Comparison of ENCODE assay signal across 13 cellular contexts in genomic region chr17:58002973-58003372, GRCh38. TPM values are rescaled to one million over a fixed set of nuclear protein-coding genes. Genes with fewer than 3 reads are reported as not detected.
DNase-seq lines count a peak whose midpoint lies in the region; ATAC-seq and TF ChIP-seq lines count a peak whose summit lies in the region.
"Had no signal": no experiment of that assay in that cellular context is flagged by ENCODE, and none has a peak within 500 bp of the region (broad histone marks: within the 10 kb centered on the region; RNA-seq: fewer than 3 reads in every experiment).

No MANE protein-coding gene starts in this region.

- peaks cover 78% of the 10 kb centered on the region for H3K79me2 ChIP-seq in HCT116 (ENCODE audit: insufficient read depth, low read length)

- no peak for TF ChIP-seq RAD21 in HCT116 (IDR thresholded peaks at IDR 0.05; ENCODE audit: low read depth)

- ATAC-seq in HCT116 = no peak
- no peak for ATAC-seq in activated CD8-positive, alpha-beta T cell treated with anti-CD3 and anti-CD28 coated beads, Interleukin-2, amount 10 ng/mL, durations not matched to agents 7 days and 5 days
- no peak for ATAC-seq in naive thymus-derived CD4-positive, alpha-beta T cell

- H3K4me1 ChIP-seq in BLaER1 treated with 17β-estradiol and CSF1 and Interleukin-3, amounts not matched to agents 10 nM and 100 nM = peaks cover 39 to 62% (median 47%) of the 10 kb centered on the region in 10 experiments
- H3K4me1 ChIP-seq in HCT116 (ENCODE audit: control insufficient read depth in 1 of 2, insufficient read depth in 2 of 2, low read length in 2 of 2) = peaks cover 18 to 48% of the 10 kb centered on the region in 2 experiments
- peaks cover 28 to 32% of the 10 kb centered on the region in 2 donors for H3K4me1 ChIP-seq in naive thymus-derived CD4-positive, alpha-beta T cell (ENCODE audit: control insufficient read depth in 2 of 2, insufficient read depth in 2 of 2, low read length in 2 of 2)

- no peaks in the 10 kb centered on the region for H3K27me3 ChIP-seq in BLaER1 treated with 17β-estradiol and CSF1 and Interleukin-3, amounts not matched to agents 10 nM and 100 nM
- H3K27me3 ChIP-seq in HCT116 (ENCODE audit: insufficient read depth, low read length) = no peaks in the 10 kb centered on the region
- H3K27me3 ChIP-seq in naive thymus-derived CD4-positive, alpha-beta T cell (ENCODE audit: control insufficient read depth in 2 of 2, insufficient read depth in 2 of 2, low read length in 2 of 2) = no peaks in the 10 kb centered on the region
- H3K27me3 ChIP-seq: colonic mucosa had no signal

- no peaks in the 10 kb centered on the region for H3K9me3 Mint-ChIP-seq in activated CD8-positive, alpha-beta T cell treated with anti-CD3 and anti-CD28 coated beads, Interleukin-2, amount 10 ng/mL, durations not matched to agents 7 days and 5 days (ENCODE audit: insufficient read depth)
- peaks cover 0 to 10% (median 0%) of the 10 kb centered on the region in 11 donors for H3K9me3 Mint-ChIP-seq in naive thymus-derived CD4-positive, alpha-beta T cell

- H4K20me1 ChIP-seq in BLaER1 treated with 17β-estradiol and CSF1 and Interleukin-3, amounts not matched to agents 10 nM and 100 nM = peaks cover 75 to 90% (median 86%) of the 10 kb centered on the region in 11 experiments
- peaks cover 69% of the 10 kb centered on the region for H4K20me1 ChIP-seq in HCT116 (ENCODE audit: insufficient read depth)

- CTCF ChIA-PET in HCT116 (lab: Charles Lee) = interaction anchor here (15.4 kb wide), 1 partner anchor 145 kb away, joined by 288 read pairs; no protein-coding TSS in a partner anchor
- CTCF ChIA-PET in activated CD8-positive, alpha-beta T cell treated with anti-CD3 and anti-CD28 coated beads, Interleukin-2, amount 10 ng/mL, durations not matched to agents 7 days and 5 days (lab: Charles Lee) = interaction anchor here (0.9 to 7.2 kb wide), 5 partner anchors 10 to 169 kb away, joined by 4 to 138 read pairs (median 37); partner anchors contain the start of gene VEZF1
- CTCF ChIA-PET in naive thymus-derived CD4-positive, alpha-beta T cell (lab: Charles Lee) = interaction anchor here (1.1 kb wide), 1 partner anchor 142 kb away, joined by 5 read pairs; no protein-coding TSS in a partner anchor

- no peak for TF ChIP-seq CTCF in HCT116 (IDR thresholded peaks at IDR 0.05 in 2 of 3, conservative IDR thresholded peaks at IDR 0.05 in 1 of 3; ENCODE audit: borderline replicate concordance in 1 of 3, insufficient read depth in 1 of 3, low read depth in 2 of 3, low read length in 2 of 3)

- H3K9me2 ChIP-seq in HCT116 (ENCODE audit: insufficient read depth) = no peaks in the 10 kb centered on the region

- no peaks in the 10 kb centered on the region for H3K27me3 Mint-ChIP-seq in activated CD8-positive, alpha-beta T cell treated with anti-CD3 and anti-CD28 coated beads, Interleukin-2, amount 10 ng/mL, durations not matched to agents 7 days and 5 days (ENCODE audit: low read depth)
- H3K27me3 Mint-ChIP-seq in naive thymus-derived CD4-positive, alpha-beta T cell = peaks cover 0 to 3% (median 0%) of the 10 kb centered on the region in 5 donors

- H3K27ac Mint-ChIP-seq in activated CD8-positive, alpha-beta T cell treated with anti-CD3 and anti-CD28 coated beads, Interleukin-2, amount 10 ng/mL, durations not matched to agents 7 days and 5 days = peak overlapping the region; percentile 50
- H3K27ac Mint-ChIP-seq in naive thymus-derived CD4-positive, alpha-beta T cell = peak overlapping the region in 5 of 9 donors; percentile 2 to 75 (median 51)

- H3K4me3 Mint-ChIP-seq in activated CD8-positive, alpha-beta T cell treated with anti-CD3 and anti-CD28 coated beads, Interleukin-2, amount 10 ng/mL, durations not matched to agents 7 days and 5 days = peak overlapping the region; percentile 1
- H3K4me3 Mint-ChIP-seq in naive thymus-derived CD4-positive, alpha-beta T cell = peak overlapping the region in 5 of 10 donors; percentile 2 to 25 (median 12)

- H3K27ac ChIP-seq in BLaER1 treated with 17β-estradiol and CSF1 and Interleukin-3, amounts not matched to agents 10 nM and 100 nM = no peak overlapping the region
- H3K27ac ChIP-seq in HCT116 (ENCODE audit: low read depth, low read length) = 0 out of 2 replicates have a peak overlapping the region, but pooled peaks have one; percentile 5
- no peak overlapping the region for H3K27ac ChIP-seq in naive thymus-derived CD4-positive, alpha-beta T cell (ENCODE audit: low read depth, low read length)
- H3K27ac ChIP-seq: colonic mucosa had no signal

- intact Hi-C loops in HCT116 (cut with micrococcal nuclease) = no loop called here
- intact Hi-C loops in naive thymus-derived CD4-positive, alpha-beta T cell (cut with micrococcal nuclease) = loop anchor here in 1 of 2 donors (10.0 kb wide), 1 partner anchor 1168 kb away; the partner anchor contains the start of genes C17orf67 and DGKE

- H3K9me3 ChIP-seq in BLaER1 treated with 17β-estradiol and CSF1 and Interleukin-3, amounts not matched to agents 10 nM and 100 nM (replicated peaks in 1 of 11) = peaks cover 0 to 2% (median 0%) of the 10 kb centered on the region in 11 experiments; a peak in 2 of 22 replicates
- no peaks in the 10 kb centered on the region for H3K9me3 ChIP-seq in HCT116 (ENCODE audit: control insufficient read depth in 1 of 2, insufficient read depth in 1 of 2, low read depth in 1 of 2, low read length in 2 of 2)
- H3K9me3 ChIP-seq in naive thymus-derived CD4-positive, alpha-beta T cell (ENCODE audit: control insufficient read depth in 2 of 3, low read length in 3 of 3) = no peaks in the 10 kb centered on the region
- H3K9me3 ChIP-seq: colonic mucosa had no signal

- RAD21 ChIA-PET in HCT116 (lab: Charles Lee; ENCODE audit: low non-redundant PET in 1 of 2, low total read pairs in 2 of 2, uncharacterized antibody in 2 of 2, unreplicated experiment in 2 of 2) = no interaction called here

- no peak for TF ChIP-seq POLR2A in HCT116 (IDR thresholded peaks at IDR 0.05; ENCODE audit: borderline replicate concordance, extremely low read depth, insufficient read depth, insufficient read length)

- H3K4me3 ChIP-seq in BLaER1 treated with 17β-estradiol and CSF1 and Interleukin-3, amounts not matched to agents 10 nM and 100 nM = peak overlapping the region in 6 of 10 experiments; percentile 3 to 95 (median 88); a peak in 7 of 20 replicates
- H3K4me3 ChIP-seq in HCT116 (replicated peaks in 1 of 2; ENCODE audit: low read depth in 1 of 2, low read length in 2 of 2) = no peak overlapping the region
- H3K4me3 ChIP-seq in naive thymus-derived CD4-positive, alpha-beta T cell (ENCODE audit: low read length) = no peak overlapping the region
- H3K4me3 ChIP-seq: colonic mucosa had no signal

- peak overlapping the region; percentile 4 to 98 (median 42); a peak in 14 of 22 replicates for H3K9ac ChIP-seq in BLaER1 treated with 17β-estradiol and CSF1 and Interleukin-3, amounts not matched to agents 10 nM and 100 nM
- no peak overlapping the region for H3K9ac ChIP-seq in HCT116 (ENCODE audit: low read length)

- DNase-seq in HCT116 (ENCODE audit: low read depth, low spot score) (no peak), NCI-H446 treated with DMSO at 0.1 percent for 48 hours (lab: John Stamatoyannopoulos, UW) (no peak), NCI-H2107 (lab: John Stamatoyannopoulos, UW) (no peak)
- no peak for DNase-seq in activated CD8-positive, alpha-beta T cell treated with anti-CD3 and anti-CD28 coated beads, Interleukin-2, amount 10 ng/mL, durations not matched to agents 7 days and 5 days
- no peak for DNase-seq in naive thymus-derived CD4-positive, alpha-beta T cell
- no peak for DNase-seq in activated CD4-positive, CD25-positive, alpha-beta regulatory T cell treated with anti-CD3 and anti-CD28 coated beads, Interleukin-2, amount 50 U/mL, for 72 hours
- DNase-seq: activated CD4-positive, CD25-positive, alpha-beta regulatory T cell; colonic mucosa; NCI-H1092; NCI-H510A; SHP77; stimulated activated CD4-positive, alpha-beta T cell treated with anti-CD3 and anti-CD28 coated beads, Interleukin-4, amount 100 ng/mL, for 1 hour had no signal

- H3K4me2 ChIP-seq in BLaER1 treated with 17β-estradiol and CSF1 and Interleukin-3, amounts not matched to agents 10 nM and 100 nM = peak overlapping the region; percentile 4 to 93 (median 85); a peak in 20 of 22 replicates
- no peak overlapping the region for H3K4me2 ChIP-seq in HCT116 (ENCODE audit: low read length)

- peaks cover 79% of the 10 kb centered on the region for H3K36me3 Mint-ChIP-seq in activated CD8-positive, alpha-beta T cell treated with anti-CD3 and anti-CD28 coated beads, Interleukin-2, amount 10 ng/mL, durations not matched to agents 7 days and 5 days (ENCODE audit: low read depth)
- H3K36me3 Mint-ChIP-seq in naive thymus-derived CD4-positive, alpha-beta T cell = peaks cover 12 to 42% (median 32%) of the 10 kb centered on the region in 5 donors

- H3K36me3 ChIP-seq in BLaER1 treated with 17β-estradiol and CSF1 and Interleukin-3, amounts not matched to agents 10 nM and 100 nM = peaks cover 53 to 83% (median 77%) of the 10 kb centered on the region in 11 experiments
- H3K36me3 ChIP-seq in HCT116 (ENCODE audit: control insufficient read depth in 1 of 2, insufficient read depth in 2 of 2, low read length in 2 of 2) = peaks cover 55 to 79% of the 10 kb centered on the region in 2 experiments
- peaks cover 21 to 47% (median 31%) of the 10 kb centered on the region in 3 experiments for H3K36me3 ChIP-seq in naive thymus-derived CD4-positive, alpha-beta T cell (ENCODE audit: control insufficient read depth in 2 of 3, insufficient read depth in 3 of 3, low read length in 3 of 3)

- no peak overlapping the region for H2AFZ ChIP-seq in HCT116 (ENCODE audit: low read depth, low read length, poor library complexity, severe bottlenecking)

- BruUV-seq in HCT116 (replicated peaks; lab: Mats Ljungman, UMichigan) = no TSS peak

- peaks cover 65% of the 10 kb centered on the region for H3K4me1 Mint-ChIP-seq in activated CD8-positive, alpha-beta T cell treated with anti-CD3 and anti-CD28 coated beads, Interleukin-2, amount 10 ng/mL, durations not matched to agents 7 days and 5 days (ENCODE audit: low read depth)
- H3K4me1 Mint-ChIP-seq in naive thymus-derived CD4-positive, alpha-beta T cell = peaks cover 36 to 81% (median 72%) of the 10 kb centered on the region in 7 donors

- POLR2A ChIA-PET in HCT116 (lab: Charles Lee) = interaction anchor here (0.9 to 4.3 kb wide), 2 partner anchors 13 to 54 kb away, joined by 3 to 30 read pairs; partner anchors contain the start of gene VEZF1
- POLR2A ChIA-PET in activated CD8-positive, alpha-beta T cell treated with anti-CD3 and anti-CD28 coated beads, Interleukin-2, amount 10 ng/mL, durations not matched to agents 7 days and 5 days (lab: Charles Lee) = interaction anchor here (1.0 kb wide), 1 partner anchor 10 kb away, joined by 3 read pairs; no protein-coding TSS in a partner anchor
- POLR2A ChIA-PET in naive thymus-derived CD4-positive, alpha-beta T cell (lab: Charles Lee) = interaction anchor here (1.2 to 2.9 kb wide), 6 partner anchors 10 to 153 kb away, joined by 3 to 17 read pairs (median 6); partner anchors contain the start of genes MRPS23 and VEZF1

RNA-seq across cellular contexts. Expression of gene SRSF1, which starts 4.1 kb away (rescaled TPM):
- total RNA-seq in HCT116 (2021; ENCODE audit: unreplicated experiment) = 434 TPM
- polyA plus RNA-seq in HCT116 (2012) = 157 and 231 TPM in 2 replicates
- 100 to 1,000 TPM; 382 to 383 TPM for total RNA-seq in activated CD8-positive, alpha-beta T cell treated with anti-CD3 and anti-CD28 coated beads, Interleukin-2, amount 10 ng/mL, durations not matched to agents 7 days and 5 days
- 100 to 1,000 TPM; 115 to 362 (median 249) TPM for total RNA-seq in naive thymus-derived CD4-positive, alpha-beta T cell
- 10 to 100 TPM; 48.7 to 49.3 TPM for polyA plus RNA-seq in naive thymus-derived CD4-positive, alpha-beta T cell

RNA-seq across cellular contexts. Expression of gene VEZF1, which starts 14.9 kb away (rescaled TPM):
- 70.2 TPM for total RNA-seq in HCT116 (2021; ENCODE audit: unreplicated experiment)
- polyA plus RNA-seq in HCT116 (2012) = 50.5 and 55.6 TPM in 2 replicates
- 10 to 100 TPM; 37.5 to 37.6 TPM for total RNA-seq in activated CD8-positive, alpha-beta T cell treated with anti-CD3 and anti-CD28 coated beads, Interleukin-2, amount 10 ng/mL, durations not matched to agents 7 days and 5 days
- 10 to 100 TPM; 43.2 to 81.9 (median 46.3) TPM for total RNA-seq in naive thymus-derived CD4-positive, alpha-beta T cell
- 10 to 100 TPM; 47.6 to 51.2 TPM for polyA plus RNA-seq in naive thymus-derived CD4-positive, alpha-beta T cell

RNA-seq across cellular contexts. Expression of gene CUEDC1, which starts 47.8 kb away (rescaled TPM):
- 60.2 TPM for total RNA-seq in HCT116 (2021; ENCODE audit: unreplicated experiment)
- 54.1 and 58.2 TPM in 2 replicates for polyA plus RNA-seq in HCT116 (2012)
- total RNA-seq in activated CD8-positive, alpha-beta T cell treated with anti-CD3 and anti-CD28 coated beads, Interleukin-2, amount 10 ng/mL, durations not matched to agents 7 days and 5 days = under 1 TPM in 1 of 2 experiments, not detected in 1; 0.18 TPM
- 1 to 10 TPM in 3 of 5 experiments, under 1 TPM in 2; 0.10 to 7.7 (median 1.0) TPM for total RNA-seq in naive thymus-derived CD4-positive, alpha-beta T cell
- not detected for polyA plus RNA-seq in naive thymus-derived CD4-positive, alpha-beta T cell

Comparison
In these comparisons a context has a peak if more than half of its experiments do, and no peak if none do; other contexts are left out.
1. H3K4me3 ChIP-seq: peak in BLaER1 treated with 17β-estradiol and CSF1 and Interleukin-3, amounts not matched to agents 10 nM and 100 nM (6 of 10); none in HCT116 (0 of 2) and naive thymus-derived CD4-positive, alpha-beta T cell (single experiment).